ENCODE assay signal across 25 cellular contexts in genomic region chr1:87368907-87369306, GRCh38.
"Had no signal": no experiment of that assay in that cellular context is flagged by ENCODE, and none has a peak within 500 bp of the region (broad histone marks: within the 10 kb centered on the region; RNA-seq: fewer than 3 reads in every experiment).

No MANE protein-coding gene starts in this region.

- H3K4me1 ChIP-seq: SJSA1 had no signal

- H3K27ac ChIP-seq: SJSA1, SK-N-MC had no signal

- H3K9me3 ChIP-seq: MG63, SJSA1 had no signal

- H3K4me3 ChIP-seq: MG63, SJSA1, SK-N-MC had no signal

- ATAC-seq: HepG2 had no signal

- FAIRE-seq: HepG2, RCC 7860 had no signal

- H3K36me3 ChIP-seq: MG63, SJSA1 had no signal

- H3K27me3 ChIP-seq: MG63, SJSA1 had no signal

- DNase-seq: IMR-90, Karpas-422, KG1, MG63, NCI-H1092, NCI-H1105 treated with DMSO at 0.1 percent for 48 hours, NCI-H1417 treated with DMSO at 0.1 percent for 48 hours, NCI-H146, NCI-H1694 treated with DMSO at 0.1 percent for 48 hours, NCI-H1930, NCI-H2081, NCI-H2107, NCI-H226, NCI-H446, NCI-H510A, NCI-H524 treated with DMSO at 0.1 percent for 48 hours, NCI-H69, NCI-H774, Right ventricle myocardium superior, RPMI8226, SIG-M5 had no signal
